Comparison of ENCODE assay signal across 8 cellular contexts in genomic region chr6:106608080-106608668, GRCh38. TPM values are rescaled to one million over a fixed set of nuclear protein-coding genes. Genes with fewer than 3 reads are reported as not detected.
DNase-seq lines count a peak whose midpoint lies in the region; ATAC-seq and TF ChIP-seq lines count a peak whose summit lies in the region.

No MANE protein-coding gene starts in this region.

- ATAC-seq in GM18498 (IDR thresholded peaks at IDR 0.05; ENCODE audit: unreplicated experiment) (peak; percentile 76), HG03139 (IDR thresholded peaks at IDR 0.05; ENCODE audit: unreplicated experiment) (peak; percentile 53), HG02571 (IDR thresholded peaks at IDR 0.05; ENCODE audit: unreplicated experiment) (no peak), HG03521 (IDR thresholded peaks at IDR 0.05; ENCODE audit: unreplicated experiment) (no peak)

- H3K27me3 Mint-ChIP-seq in brain, result no peaks in the 10 kb centered on the region

- no peaks in the 10 kb centered on the region for H3K9me3 Mint-ChIP-seq in brain

- peak; percentile 34 for DNase-seq in COR-L47 (lab: John Stamatoyannopoulos, UW)
- peak; percentile 18 for DNase-seq in NCI-H82 treated with DMSO at 0.1 percent for 48 hours (lab: John Stamatoyannopoulos, UW; ENCODE audit: unreplicated experiment)
- DNase-seq in lung microvascular endothelial cell (ENCODE audit: low read depth in 2 of 2), result peak; percentile 64 to 74

- no peaks in the 10 kb centered on the region for H3K4me1 Mint-ChIP-seq in brain

- peak; percentile 37 to 56 for TF ChIP-seq CTCF in brain (conservative IDR thresholded peaks at IDR 0.05)

- H3K4me3 Mint-ChIP-seq in brain, result no peak overlapping the region

- H3K36me3 Mint-ChIP-seq in brain, result peaks cover 35% of the 10 kb centered on the region

- no peak overlapping the region for H3K27ac Mint-ChIP-seq in brain

RNA-seq across cellular contexts. Expression of gene RTN4IP1, which starts 21.1 kb away (rescaled TPM):
- polyA plus RNA-seq in brain (ENCODE audit: insufficient read depth, low read depth, low replicate concordance), result 6.9 TPM
- total RNA-seq in lung microvascular endothelial cell, result 2.0 and 2.8 TPM in 2 replicates

RNA-seq across cellular contexts. Expression of gene QRSL1, which starts 21.2 kb away (rescaled TPM):
- 14.3 TPM for polyA plus RNA-seq in brain (ENCODE audit: insufficient read depth, low read depth, low replicate concordance)
- 6.8 and 7.3 TPM in 2 replicates for total RNA-seq in lung microvascular endothelial cell

Comparison
In these comparisons a context has a peak if more than half of its experiments do, and no peak if none do; other contexts are left out.
1. DNase-seq: peak in every context shown above with its lines; median percentile 69 in lung microvascular endothelial cell; 34 in COR-L47; 18 in NCI-H82 treated with DMSO at 0.1 percent for 48 hours.
2. ATAC-seq: peak in GM18498 (single experiment) and HG03139 (single experiment); none in HG02571 (single experiment) and HG03521 (single experiment).